ENCODE assay signal across 21 cellular contexts in genomic region chr20:10059006-10059405, GRCh38.
"Had no signal": no experiment of that assay in that cellular context is flagged by ENCODE, and none has a peak within 500 bp of the region (broad histone marks: within the 10 kb centered on the region; RNA-seq: fewer than 3 reads in every experiment).

No MANE protein-coding gene starts in this region.

- H3K27me3 ChIP-seq: breast epithelium had no signal

- H3K9me3 ChIP-seq: breast epithelium had no signal

- DNase-seq: activated CD4-positive, alpha-beta T cell treated with anti-CD3 and anti-CD28 coated beads for 48 hours; activated CD4-positive, alpha-beta T cell treated with anti-CD3 and anti-CD28 coated beads, Interleukin-2, amount 50 U/mL, for 48 hours; activated CD4-positive, CD25-positive, alpha-beta regulatory T cell treated with anti-CD3 and anti-CD28 coated beads, Interleukin-2, amount 50 U/mL, for 72 hours; activated CD8-positive, alpha-beta memory T cell treated with anti-CD3 and anti-CD28 coated beads, Interleukin-2, amount 10 ng/mL, durations not matched to agents 7 days and 5 days; activated effector memory CD4-positive, alpha-beta T cell treated with Interleukin-2 at 50 U/mL for 16 hours; activated naive CD4-positive, alpha-beta T cell; activated T-cell treated with anti-CD3 and anti-CD28 coated beads, Interleukin-2, amount 50 U/mL, for 24 hours; aorta; central memory CD4-positive, alpha-beta T cell; NCI-H1048; NCI-H1694 treated with DMSO at 0.1 percent for 48 hours; NCI-H2029 treated with DMSO at 0.1 percent for 48 hours; NCI-H345; NCI-H510A; NK-92 treated with Interleukin-12 subunit alpha and Interleukin-12 subunit beta, amount 100 ng/mL, for 24 hours; PC-9; SIG-M5; T-helper 17 cell; T-helper 9 cell had no signal

- H3K4me3 ChIP-seq: breast epithelium, PC-9 had no signal

- H3K36me3 ChIP-seq: breast epithelium had no signal

- H3K4me1 ChIP-seq: breast epithelium had no signal

- ATAC-seq: activated CD8-positive, alpha-beta memory T cell treated with anti-CD3 and anti-CD28 coated beads, Interleukin-2, amount 10 ng/mL, durations not matched to agents 7 days and 5 days; T-helper 17 cell; WTC11 had no signal

- H3K4me2 ChIP-seq: PC-9 had no signal

- H2AFZ ChIP-seq: PC-9 had no signal

- H3K27ac ChIP-seq: breast epithelium, PC-9 had no signal
